In genomic region chr16:15055141-15056053, GRCh38 we compare ENCODE assay signal across 8 cellular contexts. TPM values are rescaled to one million over a fixed set of nuclear protein-coding genes. Genes with fewer than 3 reads are reported as not detected.
DNase-seq lines count a peak whose midpoint lies in the region; ATAC-seq and TF ChIP-seq lines count a peak whose summit lies in the region.

No MANE protein-coding gene starts in this region.

- H3K36me3 ChIP-seq in KMS-11 (ENCODE audit: insufficient read depth): no peaks in the 10 kb centered on the region
- no peaks in the 10 kb centered on the region for H3K36me3 ChIP-seq in parathyroid adenoma (ENCODE audit: control insufficient read depth, insufficient read depth, low read length)

- POLR2A ChIA-PET in activated CD4-positive, alpha-beta memory T cell treated with anti-CD3 and anti-CD28 coated beads for 36 hours (lab: Charles Lee): no interaction called here

- peak overlapping the region; percentile 85 for H2AFZ ChIP-seq in KMS-11 (ENCODE audit: low read depth)
- H2AFZ ChIP-seq in parathyroid adenoma: peak overlapping the region; percentile 97

- CTCF ChIA-PET in activated CD4-positive, alpha-beta memory T cell treated with anti-CD3 and anti-CD28 coated beads for 36 hours (lab: Charles Lee): interaction anchor here (2.6 kb wide), 1 partner anchor 17 kb away, joined by 18 read pairs; no protein-coding TSS in a partner anchor

- H3K4me3 Mint-ChIP-seq in activated CD4-positive, alpha-beta memory T cell treated with anti-CD3 and anti-CD28 coated beads for 36 hours: peak overlapping the region; percentile 85

- no peaks in the 10 kb centered on the region for H3K27me3 Mint-ChIP-seq in activated CD4-positive, alpha-beta memory T cell treated with anti-CD3 and anti-CD28 coated beads for 36 hours

- H3K4me2 ChIP-seq in KMS-11 (peak overlapping the region; percentile 83), parathyroid adenoma (ENCODE audit: low read length) (peak overlapping the region; percentile 79)

- H4K20me1 ChIP-seq in KMS-11 (ENCODE audit: insufficient read depth): no peaks in the 10 kb centered on the region

- H3K27ac ChIP-seq in KMS-11 (no peak overlapping the region), parathyroid adenoma (no peak overlapping the region)

- H3K9me3 Mint-ChIP-seq in activated CD4-positive, alpha-beta memory T cell treated with anti-CD3 and anti-CD28 coated beads for 36 hours: no peaks in the 10 kb centered on the region

- H3K9ac ChIP-seq in KMS-11 (peak overlapping the region; percentile 59), parathyroid adenoma (no peak overlapping the region)

- no peaks in the 10 kb centered on the region for H3K9me3 ChIP-seq in parathyroid adenoma (ENCODE audit: control insufficient read depth, low read length)

- H3K79me2 ChIP-seq in KMS-11 (ENCODE audit: insufficient read depth, low read depth) (no peaks in the 10 kb centered on the region), parathyroid adenoma (peaks cover 7% of the 10 kb centered on the region)

- intact Hi-C loops in activated CD4-positive, alpha-beta memory T cell treated with anti-CD3 and anti-CD28 coated beads for 36 hours (cut with micrococcal nuclease): no loop called here

- H3K27me3 ChIP-seq in KMS-11 (ENCODE audit: insufficient read depth, low read depth) (no peaks in the 10 kb centered on the region), parathyroid adenoma (ENCODE audit: control insufficient read depth, insufficient read depth, low read length) (no peaks in the 10 kb centered on the region)

- H3K36me3 Mint-ChIP-seq in activated CD4-positive, alpha-beta memory T cell treated with anti-CD3 and anti-CD28 coated beads for 36 hours: peaks cover 10% of the 10 kb centered on the region

- no peaks in the 10 kb centered on the region for H3K4me1 ChIP-seq in KMS-11 (ENCODE audit: low read depth, poor library complexity, severe bottlenecking)
- peaks cover 4% of the 10 kb centered on the region for H3K4me1 ChIP-seq in parathyroid adenoma

- peak overlapping the region; percentile 5 for H3K27ac Mint-ChIP-seq in activated CD4-positive, alpha-beta memory T cell treated with anti-CD3 and anti-CD28 coated beads for 36 hours

- peak; percentile 68 for ATAC-seq in GM21723 (IDR thresholded peaks at IDR 0.05; ENCODE audit: unreplicated experiment)

- H3K4me3 ChIP-seq in KMS-11 (IDR thresholded peaks at IDR 0.05; ENCODE audit: insufficient read depth, low read depth, low read length) (peak overlapping the region; percentile 54), fibroblast of pulmonary artery (replicated peaks; ENCODE audit: low read depth, low read length) (peak overlapping the region; percentile 96), parathyroid adenoma (ENCODE audit: low read depth, low read length) (peak overlapping the region; percentile 75)

- peaks cover 15% of the 10 kb centered on the region for H3K4me1 Mint-ChIP-seq in activated CD4-positive, alpha-beta memory T cell treated with anti-CD3 and anti-CD28 coated beads for 36 hours (ENCODE audit: low read depth)

- 0 out of 2 replicates have a peak, but pooled peaks have one; percentile 11 for TF ChIP-seq CTCF in KMS-11 (conservative IDR thresholded peaks at IDR 0.05; ENCODE audit: low read depth, low read length)
- TF ChIP-seq CTCF in fibroblast of pulmonary artery (IDR thresholded peaks at IDR 0.05; ENCODE audit: low read length, missing control alignments): no peak
- TF ChIP-seq CTCF in parathyroid adenoma (IDR thresholded peaks at IDR 0.05): no peak

- DNase-seq in NCI-H345 (lab: John Stamatoyannopoulos, UW) (peak; percentile 63), NCI-H345 treated with DMSO at 0.1 percent for 48 hours (lab: John Stamatoyannopoulos, UW; ENCODE audit: unreplicated experiment) (no peak), fibroblast of pulmonary artery (ENCODE audit: low read depth) (peak; percentile 39), cerebellum (ENCODE audit: low spot score) (no peak)
- peak; percentile 74 for DNase-seq in activated CD4-positive, alpha-beta memory T cell treated with anti-CD3 and anti-CD28 coated beads for 36 hours

RNA-seq across cellular contexts. Expression of gene NTAN1, which starts 0.5 kb away (rescaled TPM):
- 10 to 100 TPM; 50.3 to 50.4 TPM for total RNA-seq in activated CD4-positive, alpha-beta memory T cell treated with anti-CD3 and anti-CD28 coated beads for 36 hours
- total RNA-seq in cerebellum: 25.9 TPM

RNA-seq across cellular contexts. Expression of gene RRN3, which starts 38.7 kb away (rescaled TPM):
- 10 to 100 TPM; 32.6 to 32.9 TPM for total RNA-seq in activated CD4-positive, alpha-beta memory T cell treated with anti-CD3 and anti-CD28 coated beads for 36 hours
- total RNA-seq in cerebellum: 46.9 TPM

Comparison
In these comparisons a context has a peak if more than half of its experiments do, and no peak if none do; other contexts are left out.
1. DNase-seq: peak in NCI-H345 (single experiment), activated CD4-positive, alpha-beta memory T cell treated with anti-CD3 and anti-CD28 coated beads for 36 hours (single experiment) and fibroblast of pulmonary artery (single experiment); none in NCI-H345 treated with DMSO at 0.1 percent for 48 hours (single experiment) and cerebellum (single experiment).
2. Peak in every context shown above with its lines, with median percentiles within 50 percentile points of each other: H3K4me3 ChIP-seq.